Comparison of ENCODE assay signal across 16 cellular contexts in genomic region chr11:86438685-86439084, GRCh38.
DNase-seq lines count a peak whose midpoint lies in the region; ATAC-seq and TF ChIP-seq lines count a peak whose summit lies in the region.
"Had no signal": no experiment of that assay in that cellular context is flagged by ENCODE, and none has a peak within 500 bp of the region (broad histone marks: within the 10 kb centered on the region; RNA-seq: fewer than 3 reads in every experiment).

No MANE protein-coding gene starts in this region.

- in situ Hi-C loops in astrocyte of the spinal cord (cut with HindIII; ENCODE audit: low sequenced_read_pairs), result no loop called here

- peak; percentile 55 for DNase-seq in DMS53 (lab: John Stamatoyannopoulos, UW)
- DNase-seq in LHCN-M2 (ENCODE audit: low read depth), result peak; percentile 25
- peak; percentile 60 for DNase-seq in astrocyte of the spinal cord (ENCODE audit: low read depth, low spot score)
- DNase-seq in iris pigment epithelial cell (ENCODE audit: low read depth), result peak; percentile 79
- DNase-seq in tibial artery, result no peak
- no peak for DNase-seq in thyroid gland
- no peak for DNase-seq in left ventricle myocardium superior
- DNase-seq in CD8-positive, alpha-beta T cell, result no peak
- DNase-seq: C1 segment of cervical spinal cord; effector CD4-positive, alpha-beta T cell; hypothalamus; NCI-H1048 had no signal

- no peaks in the 10 kb centered on the region for H3K36me3 Mint-ChIP-seq in CD8-positive, alpha-beta T cell

- H3K4me3 ChIP-seq in astrocyte of the spinal cord (ENCODE audit: low read depth, low read length) (no peak overlapping the region), tibial artery (no peak overlapping the region), thyroid gland (replicated peaks in 1 of 3) (no peak overlapping the region)
- no peak overlapping the region for H3K4me3 ChIP-seq in CD8-positive, alpha-beta T cell (ENCODE audit: low read depth, low read length)

- no peak overlapping the region for H3K27ac Mint-ChIP-seq in CD8-positive, alpha-beta T cell

- no peaks in the 10 kb centered on the region for H3K9me3 Mint-ChIP-seq in CD8-positive, alpha-beta T cell
- H3K9me3 Mint-ChIP-seq: brain, nephron had no signal

- H3K9me3 ChIP-seq in tibial artery (no peaks in the 10 kb centered on the region), thyroid gland (no peaks in the 10 kb centered on the region)
- H3K9me3 ChIP-seq in CD8-positive, alpha-beta T cell (ENCODE audit: low read length), result no peaks in the 10 kb centered on the region

- H3K36me3 ChIP-seq in tibial artery (peaks cover 0 to 6% (median 0%) of the 10 kb centered on the region in 3 donors), thyroid gland (no peaks in the 10 kb centered on the region)
- H3K36me3 ChIP-seq in CD8-positive, alpha-beta T cell (ENCODE audit: insufficient read depth, low read length), result no peaks in the 10 kb centered on the region

- intact Hi-C loops in tibial artery (cut with DNase I; ENCODE audit: low total_unique reads) (no loop called here), thyroid gland (cut with DNase I) (no loop called here), left ventricle myocardium superior (cut with micrococcal nuclease) (loop anchor here (10.0 kb wide), 1 partner anchor 104 kb away; no protein-coding TSS in a partner anchor)
- intact Hi-C loops in CD8-positive, alpha-beta T cell (cut with DNase I, micrococcal nuclease), result no loop called here

- H3K4me1 Mint-ChIP-seq in CD8-positive, alpha-beta T cell (ENCODE audit: low read depth), result no peaks in the 10 kb centered on the region

- H3K27me3 ChIP-seq in tibial artery (no peaks in the 10 kb centered on the region), thyroid gland (no peaks in the 10 kb centered on the region)
- H3K27me3 ChIP-seq in CD8-positive, alpha-beta T cell (ENCODE audit: insufficient read depth, low read length), result no peaks in the 10 kb centered on the region

- no peak overlapping the region for H3K4me3 Mint-ChIP-seq in CD8-positive, alpha-beta T cell
- H3K4me3 Mint-ChIP-seq: brain, nephron had no signal

- ATAC-seq in left ventricle myocardium superior, result no peak
- ATAC-seq in CD8-positive, alpha-beta T cell, result no peak
- ATAC-seq: left lobe of liver had no signal

- H3K27ac ChIP-seq in tibial artery (no peak overlapping the region), thyroid gland (no peak overlapping the region)
- no peak overlapping the region for H3K27ac ChIP-seq in CD8-positive, alpha-beta T cell (ENCODE audit: low read depth, low read length)
- H3K27ac ChIP-seq: VCaP had no signal

- H3K4me1 ChIP-seq in tibial artery (peaks cover 0 to 36% (median 26%) of the 10 kb centered on the region in 4 donors), thyroid gland (peaks cover 14 to 26% of the 10 kb centered on the region in 2 donors)
- no peaks in the 10 kb centered on the region for H3K4me1 ChIP-seq in CD8-positive, alpha-beta T cell (ENCODE audit: insufficient read depth, low read length)

- no peak for TF ChIP-seq POLR2A in thyroid gland (IDR thresholded peaks at IDR 0.05)

- POLR2A ChIA-PET in CD8-positive, alpha-beta T cell (lab: Charles Lee), result no interaction called here

- TF ChIP-seq CTCF in astrocyte of the spinal cord (IDR thresholded peaks at IDR 0.05; ENCODE audit: low read depth, low read length) (no peak), tibial artery (IDR thresholded peaks at IDR 0.05) (no peak), thyroid gland (IDR thresholded peaks at IDR 0.05) (no peak)
- TF ChIP-seq CTCF in CD8-positive, alpha-beta T cell (IDR thresholded peaks at IDR 0.05), result no peak

- CTCF ChIA-PET in CD8-positive, alpha-beta T cell (lab: Charles Lee), result interaction anchor here (2.2 kb wide), 1 partner anchor 18 kb away, joined by 5 read pairs; no protein-coding TSS in a partner anchor

- no peaks in the 10 kb centered on the region for H3K27me3 Mint-ChIP-seq in CD8-positive, alpha-beta T cell (ENCODE audit: low read depth)

- 95 to 100% methylated on average over 1 of the region's 1 CpG for WGBS in thyroid gland, 2 donors

Comparison
In these comparisons a context has a peak if more than half of its experiments do, and no peak if none do; other contexts are left out.
1. DNase-seq: peak in DMS53 (single experiment), LHCN-M2 (single experiment), astrocyte of the spinal cord (single experiment) and iris pigment epithelial cell (single experiment); none in tibial artery (0 of 2), thyroid gland (0 of 2), left ventricle myocardium superior (single experiment) and CD8-positive, alpha-beta T cell (0 of 7).